In genomic region chr3:86949850-86950249, GRCh38 we compare ENCODE assay signal across 17 cellular contexts. TPM values are rescaled to one million over a fixed set of nuclear protein-coding genes. Genes with fewer than 3 reads are reported as not detected.
"Had no signal": no experiment of that assay in that cellular context is flagged by ENCODE, and none has a peak within 500 bp of the region (broad histone marks: within the 10 kb centered on the region; RNA-seq: fewer than 3 reads in every experiment).

No MANE protein-coding gene starts in this region.

- H3K4me3 ChIP-seq: colonic mucosa, esophagus muscularis mucosa, lower lobe of right lung, sigmoid colon, stomach, testis, upper lobe of left lung had no signal

- ATAC-seq: left cardiac atrium, lower lobe of right lung had no signal

- H3K9me3 ChIP-seq: colonic mucosa, esophagus muscularis mucosa, lower lobe of right lung, sigmoid colon, stomach, testis, upper lobe of left lung had no signal

- H3K4me1 ChIP-seq: colonic mucosa, lower lobe of right lung, stomach, testis, upper lobe of left lung had no signal

- DNase-seq: activated CD4-positive, alpha-beta T cell treated with anti-CD3 and anti-CD28 coated beads, Interleukin-2, amount 50 U/mL, for 1 hour; activated CD8-positive, alpha-beta memory T cell treated with anti-CD3 and anti-CD28 coated beads for 24 hours; activated gamma-delta T cell treated with Interleukin-2 at 50 U/mL for 16 hours; activated naive CD8-positive, alpha-beta T cell treated with anti-CD3 and anti-CD28 coated beads for 36 hours; anterior cingulate cortex; colonic mucosa; head of caudate nucleus; immature natural killer cell; left cardiac atrium; lower lobe of right lung; sigmoid colon; stimulated activated CD4-positive, alpha-beta T cell treated with anti-CD3 and anti-CD28 coated beads, Interleukin-12 subunit alpha, Interleukin-12 subunit beta, amount 100 ng/mL, for 4 hours; stimulated activated CD4-positive, alpha-beta T cell treated with anti-CD3 and anti-CD28 coated beads, Interleukin-2, amount 100 ng/mL, for 24 hours; stomach; testis had no signal

- H3K36me3 ChIP-seq: colonic mucosa, lower lobe of right lung, stomach, upper lobe of left lung had no signal

- H3K27ac ChIP-seq: colonic mucosa, esophagus muscularis mucosa, lower lobe of right lung, sigmoid colon, stomach, testis, upper lobe of left lung had no signal

- H3K27me3 ChIP-seq: colonic mucosa, esophagus muscularis mucosa, sigmoid colon, stomach, testis, upper lobe of left lung had no signal

RNA-seq across cellular contexts. Expression of gene VGLL3, which starts 41.1 kb away (rescaled TPM):
- total RNA-seq: activated naive CD8-positive, alpha-beta T cell treated with anti-CD3 and anti-CD28 coated beads for 36 hours had no signal
- polyA plus RNA-seq: immature natural killer cell had no signal
